Comparison of ENCODE assay signal across 11 cellular contexts in the genomic region with DNA sequence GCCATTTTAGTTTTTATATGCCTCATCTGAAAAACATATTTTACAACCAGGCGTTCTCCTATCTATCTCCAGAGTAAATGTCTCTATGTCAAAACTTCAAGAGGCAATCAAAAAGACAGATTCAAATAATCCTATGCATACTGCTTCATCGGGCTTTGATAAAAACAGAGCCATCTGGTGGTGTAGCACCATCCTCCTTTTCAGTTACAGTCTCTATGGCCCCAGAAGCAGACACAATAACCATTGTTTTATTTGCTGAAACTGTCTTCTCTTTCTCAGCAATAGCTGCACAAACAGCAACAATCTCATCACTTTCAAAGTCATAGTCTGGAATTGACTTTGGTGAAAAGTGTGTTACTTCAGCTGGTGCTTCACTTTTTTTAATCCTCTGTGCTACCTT. TPM values are rescaled to one million over a fixed set of nuclear protein-coding genes. Genes with fewer than 3 reads are reported as not detected.
DNase-seq lines count a peak whose midpoint lies in the region; ATAC-seq and TF ChIP-seq lines count a peak whose summit lies in the region.
"Had no signal": no experiment of that assay in that cellular context is flagged by ENCODE, and none has a peak within 500 bp of the region (broad histone marks: within the 10 kb centered on the region; RNA-seq: fewer than 3 reads in every experiment).

No MANE protein-coding gene starts in this region.

- H3K4me1 Mint-ChIP-seq in stimulated activated memory B cell treated with anti-CD40 and anti-IgM and Interleukin-4, amounts not matched to agents 10 μg/mL and 1 μg/mL and 100 μg/mL, for 72 hours = no peaks in the 10 kb centered on the region
- H3K4me1 Mint-ChIP-seq: brain had no signal

- H3K4me3 Mint-ChIP-seq in stimulated activated memory B cell treated with anti-CD40 and anti-IgM and Interleukin-4, amounts not matched to agents 10 μg/mL and 1 μg/mL and 100 μg/mL, for 72 hours = no peak overlapping the region
- H3K4me3 Mint-ChIP-seq: brain, naive B cell had no signal

- no peak overlapping the region for H3K27ac Mint-ChIP-seq in stimulated activated memory B cell treated with anti-CD40 and anti-IgM and Interleukin-4, amounts not matched to agents 10 μg/mL and 1 μg/mL and 100 μg/mL, for 72 hours
- H3K27ac Mint-ChIP-seq: brain had no signal

- peaks cover 39% of the 10 kb centered on the region for H3K36me3 Mint-ChIP-seq in stimulated activated memory B cell treated with anti-CD40 and anti-IgM and Interleukin-4, amounts not matched to agents 10 μg/mL and 1 μg/mL and 100 μg/mL, for 72 hours

- H4K8ac ChIP-seq in mesenchymal stem cell (ENCODE audit: low read length) = no peak overlapping the region

- no peak overlapping the region for H4K91ac ChIP-seq in mesenchymal stem cell (ENCODE audit: low read length)

- no peak for ATAC-seq in GM21737 (IDR thresholded peaks at IDR 0.05; ENCODE audit: unreplicated experiment)
- no peak for ATAC-seq in stimulated activated memory B cell treated with anti-CD40 and anti-IgM and Interleukin-4, amounts not matched to agents 10 μg/mL and 1 μg/mL and 100 μg/mL, for 72 hours

- CTCF ChIA-PET in GM10248 (lab: Yijun Ruan, JAX) = interaction anchor here (0.7 to 1.1 kb wide), 3 partner anchors 10 to 768 kb away, joined by 3 to 6 read pairs (median 5); no protein-coding TSS in a partner anchor

- no peaks in the 10 kb centered on the region for H3K9me3 ChIP-seq in neural cell (ENCODE audit: low read length)
- no peaks in the 10 kb centered on the region for H3K9me3 ChIP-seq in mesenchymal stem cell (ENCODE audit: control insufficient read depth, low read length)

- no peaks in the 10 kb centered on the region for H3F3A ChIP-seq in neural cell (ENCODE audit: insufficient read depth, low read length, poor library complexity, severe bottlenecking)

- no peak for TF ChIP-seq EP300 in neural cell (conservative IDR thresholded peaks at IDR 0.05; ENCODE audit: poor library complexity, severe bottlenecking)

- DNase-seq in GM10248 (ENCODE audit: extremely low spot score) (no peak), NAMALWA (ENCODE audit: low spot score) (peak; percentile 22), cardiac fibroblast (ENCODE audit: low read depth in 2 of 2) (peak; percentile 10 to 40), coronary artery (ENCODE audit: low spot score) (no peak), mesenchymal stem cell (no peak)
- DNase-seq: naive B cell had no signal

- H3K27me3 ChIP-seq in neural cell (ENCODE audit: insufficient read depth, low read depth, low read length) (no peaks in the 10 kb centered on the region), mesenchymal stem cell (ENCODE audit: control insufficient read depth in 1 of 2, insufficient read depth in 1 of 2, low read length in 2 of 2) (no peaks in the 10 kb centered on the region)
- H3K27me3 ChIP-seq: SJCRH30 had no signal

- H3K9me3 Mint-ChIP-seq in stimulated activated memory B cell treated with anti-CD40 and anti-IgM and Interleukin-4, amounts not matched to agents 10 μg/mL and 1 μg/mL and 100 μg/mL, for 72 hours = no peaks in the 10 kb centered on the region

- POLR2A ChIA-PET in GM10248 (lab: Yijun Ruan, JAX) = no interaction called here

- H3K23ac ChIP-seq in mesenchymal stem cell (ENCODE audit: low read length in 2 of 2) = no peak overlapping the region

- H2BK5ac ChIP-seq in mesenchymal stem cell (ENCODE audit: low read depth, low read length, poor library complexity, severe bottlenecking) = no peak overlapping the region

- H3K4me1 ChIP-seq in mesenchymal stem cell (ENCODE audit: control insufficient read depth, insufficient read depth, low read depth, low read length) = no peaks in the 10 kb centered on the region
- H3K4me1 ChIP-seq: SJCRH30 had no signal

- TF ChIP-seq CTCF in GM10248 (IDR thresholded peaks at IDR 0.05; ENCODE audit: control extremely low read depth, extremely low read depth, low read depth, missing control alignments) (peak; percentile 3), cardiac fibroblast (IDR thresholded peaks at IDR 0.05; ENCODE audit: low read depth, low read length) (no peak), neural cell (IDR thresholded peaks at IDR 0.05; ENCODE audit: poor library complexity, severe bottlenecking) (peak; percentile 25), coronary artery (IDR thresholded peaks at IDR 0.05) (no peak)

- H3K27me3 Mint-ChIP-seq in stimulated activated memory B cell treated with anti-CD40 and anti-IgM and Interleukin-4, amounts not matched to agents 10 μg/mL and 1 μg/mL and 100 μg/mL, for 72 hours = no peaks in the 10 kb centered on the region
- H3K27me3 Mint-ChIP-seq: brain, naive B cell had no signal

- peaks cover 12% of the 10 kb centered on the region for H3K79me1 ChIP-seq in mesenchymal stem cell (replicated peaks; ENCODE audit: low read length, poor library complexity, severe bottlenecking)

- no peak overlapping the region for H2BK12ac ChIP-seq in mesenchymal stem cell (ENCODE audit: low read length in 2 of 2)

- no peak for TF ChIP-seq RAD21 in neural cell (conservative IDR thresholded peaks at IDR 0.05)

- no peak overlapping the region for H3K18ac ChIP-seq in mesenchymal stem cell (ENCODE audit: low read depth in 1 of 2, low read length in 2 of 2)

- H2BK15ac ChIP-seq in mesenchymal stem cell (ENCODE audit: low read depth, poor library complexity, severe bottlenecking) = no peak overlapping the region

- no peak overlapping the region for H2BK120ac ChIP-seq in mesenchymal stem cell (ENCODE audit: low read depth, low read length)

- H2AFZ ChIP-seq in neural cell (ENCODE audit: low read depth, low read length) (no peak overlapping the region), mesenchymal stem cell (ENCODE audit: low read depth, low read length) (no peak overlapping the region)

- H4K20me1 ChIP-seq in neural cell (ENCODE audit: insufficient read depth) = no peaks in the 10 kb centered on the region

- no peaks in the 10 kb centered on the region for H3K9me2 ChIP-seq in neural cell (ENCODE audit: insufficient read depth, low read length)

- H3K27ac ChIP-seq in neural cell (ENCODE audit: low read length) (no peak overlapping the region), coronary artery (no peak overlapping the region), mesenchymal stem cell (ENCODE audit: low read length, poor library complexity, severe bottlenecking) (no peak overlapping the region)
- H3K27ac ChIP-seq: SJCRH30 had no signal

- no peak overlapping the region for H3K9ac ChIP-seq in neural cell (ENCODE audit: low read length)
- H3K9ac ChIP-seq in mesenchymal stem cell (ENCODE audit: low read length) = no peak overlapping the region

- 48% methylated on average over 2 of the region's 2 CpGs for WGBS in mesenchymal stem cell

- H3K4ac ChIP-seq in mesenchymal stem cell (ENCODE audit: low read depth in 1 of 2, low read length in 2 of 2) = no peak overlapping the region

- H2AK5ac ChIP-seq in mesenchymal stem cell (ENCODE audit: low read length, severe bottlenecking) = no peak overlapping the region

- no peak overlapping the region for H3K4me2 ChIP-seq in neural cell (ENCODE audit: low read length)
- no peak overlapping the region for H3K4me2 ChIP-seq in mesenchymal stem cell (ENCODE audit: low read length, poor library complexity, severe bottlenecking)

- H3K36me3 ChIP-seq in neural cell (ENCODE audit: insufficient read depth, low read length) (peaks cover 10% of the 10 kb centered on the region), mesenchymal stem cell (ENCODE audit: control insufficient read depth in 1 of 2, insufficient read depth in 2 of 2, low read depth in 1 of 2, low read length in 2 of 2) (peaks cover 0 to 2% of the 10 kb centered on the region in 2 experiments)

- no peaks in the 10 kb centered on the region for H3K79me2 ChIP-seq in neural cell (replicated peaks; ENCODE audit: insufficient read depth, low read length)

- H3K14ac ChIP-seq in mesenchymal stem cell (ENCODE audit: low read length in 2 of 2) = no peak overlapping the region

- H3K4me3 ChIP-seq in cardiac fibroblast (replicated peaks in 1 of 2; ENCODE audit: low read depth in 2 of 2, low read length in 2 of 2) (no peak overlapping the region), neural cell (ENCODE audit: low read length) (no peak overlapping the region), coronary artery (no peak overlapping the region), mesenchymal stem cell (ENCODE audit: insufficient read depth in 1 of 2, low read depth in 1 of 2, low read length in 2 of 2) (no peak overlapping the region)
- H3K4me3 ChIP-seq: SJCRH30 had no signal

TF ChIP-seq in neural cell, 6 proteins besides CTCF, POLR2A, EP300 and RAD21 (continues in another document):
- TF ChIP-seq, protein P1, sequence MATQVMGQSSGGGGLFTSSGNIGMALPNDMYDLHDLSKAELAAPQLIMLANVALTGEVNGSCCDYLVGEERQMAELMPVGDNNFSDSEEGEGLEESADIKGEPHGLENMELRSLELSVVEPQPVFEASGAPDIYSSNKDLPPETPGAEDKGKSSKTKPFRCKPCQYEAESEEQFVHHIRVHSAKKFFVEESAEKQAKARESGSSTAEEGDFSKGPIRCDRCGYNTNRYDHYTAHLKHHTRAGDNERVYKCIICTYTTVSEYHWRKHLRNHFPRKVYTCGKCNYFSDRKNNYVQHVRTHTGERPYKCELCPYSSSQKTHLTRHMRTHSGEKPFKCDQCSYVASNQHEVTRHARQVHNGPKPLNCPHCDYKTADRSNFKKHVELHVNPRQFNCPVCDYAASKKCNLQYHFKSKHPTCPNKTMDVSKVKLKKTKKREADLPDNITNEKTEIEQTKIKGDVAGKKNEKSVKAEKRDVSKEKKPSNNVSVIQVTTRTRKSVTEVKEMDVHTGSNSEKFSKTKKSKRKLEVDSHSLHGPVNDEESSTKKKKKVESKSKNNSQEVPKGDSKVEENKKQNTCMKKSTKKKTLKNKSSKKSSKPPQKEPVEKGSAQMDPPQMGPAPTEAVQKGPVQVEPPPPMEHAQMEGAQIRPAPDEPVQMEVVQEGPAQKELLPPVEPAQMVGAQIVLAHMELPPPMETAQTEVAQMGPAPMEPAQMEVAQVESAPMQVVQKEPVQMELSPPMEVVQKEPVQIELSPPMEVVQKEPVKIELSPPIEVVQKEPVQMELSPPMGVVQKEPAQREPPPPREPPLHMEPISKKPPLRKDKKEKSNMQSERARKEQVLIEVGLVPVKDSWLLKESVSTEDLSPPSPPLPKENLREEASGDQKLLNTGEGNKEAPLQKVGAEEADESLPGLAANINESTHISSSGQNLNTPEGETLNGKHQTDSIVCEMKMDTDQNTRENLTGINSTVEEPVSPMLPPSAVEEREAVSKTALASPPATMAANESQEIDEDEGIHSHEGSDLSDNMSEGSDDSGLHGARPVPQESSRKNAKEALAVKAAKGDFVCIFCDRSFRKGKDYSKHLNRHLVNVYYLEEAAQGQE (IDR thresholded peaks at IDR 0.05; ENCODE audit: borderline replicate concordance) = no peak
- TF ChIP-seq TAF1 (IDR thresholded peaks at IDR 0.05; ENCODE audit: low read depth) = no peak
- TF ChIP-seq MXI1 (conservative IDR thresholded peaks at IDR 0.05; ENCODE audit: poor library complexity, severe bottlenecking) = no peak
- TF ChIP-seq SMC3 (conservative IDR thresholded peaks at IDR 0.05; ENCODE audit: poor library complexity) = no peak

RNA-seq across cellular contexts. Expression of a gene that starts 36.3 kb away (rescaled TPM):
- 6.2 and 12.0 TPM in 2 replicates for polyA plus RNA-seq in neural cell
- polyA minus RNA-seq in neural cell = 12.7 and 13.9 TPM in 2 replicates
- 9.9 TPM for polyA plus RNA-seq in mesenchymal stem cell (2013, experiment 1 of 2)
- 10.4 TPM for polyA plus RNA-seq in mesenchymal stem cell (2013, experiment 2 of 2)

RNA-seq across cellular contexts. Expression of a gene that starts 39.8 kb away (rescaled TPM):
- polyA plus RNA-seq in neural cell = 53.1 and 73.5 TPM in 2 replicates
- polyA minus RNA-seq in neural cell = 99.8 and 105 TPM in 2 replicates
- 6.4 TPM for polyA plus RNA-seq in mesenchymal stem cell (2013, experiment 1 of 2)
- 6.5 TPM for polyA plus RNA-seq in mesenchymal stem cell (2013, experiment 2 of 2)

Comparison
In these comparisons a context has a peak if more than half of its experiments do, and no peak if none do; other contexts are left out.
1. DNase-seq: peak in NAMALWA (single experiment) and cardiac fibroblast (2 of 2); none in GM10248 (single experiment), coronary artery (single experiment) and mesenchymal stem cell (single experiment).
2. CTCF ChIP-seq: peak in GM10248 (single experiment) and neural cell (single experiment); none in cardiac fibroblast (single experiment) and coronary artery (single experiment).